In genomic region chr12:78441737-78442453, GRCh38 we compare ENCODE assay signal across 1 cellular context.
TF ChIP-seq lines count a peak whose summit lies in the region.

No MANE protein-coding gene starts in this region.

TF ChIP-seq in IMR-90, 13 proteins besides CTCF, POLR2A, EP300 and RAD21:
- TF ChIP-seq BHLHE40 (IDR thresholded peaks at IDR 0.05; ENCODE audit: low read depth, low read length) (no peak), CEBPB (IDR thresholded peaks at IDR 0.05; ENCODE audit: low read depth, low read length) (no peak), MAFK (IDR thresholded peaks at IDR 0.05; ENCODE audit: low read depth, low read length) (no peak), RFX5 (IDR thresholded peaks at IDR 0.05; ENCODE audit: low read depth, low read length) (no peak), SMC3 (IDR thresholded peaks at IDR 0.05; ENCODE audit: low read depth, low read length) (no peak), CHD1 (IDR thresholded peaks at IDR 0.05; ENCODE audit: low read depth, low read length) (no peak), FOS (IDR thresholded peaks at IDR 0.05; ENCODE audit: low read depth, low read length) (no peak), USF2 (IDR thresholded peaks at IDR 0.05; ENCODE audit: low read depth, low read length) (no peak), RCOR1 (IDR thresholded peaks at IDR 0.05; ENCODE audit: insufficient replicate concordance, low read length) (no peak), NFE2L2 (IDR thresholded peaks at IDR 0.05; ENCODE audit: low read depth, low read length) (no peak), MAZ (IDR thresholded peaks at IDR 0.05; ENCODE audit: borderline replicate concordance, low read depth, low read length) (no peak), MXI1 (IDR thresholded peaks at IDR 0.05; ENCODE audit: borderline replicate concordance, low read depth, low read length) (no peak)
- TF ChIP-seq, protein P1, sequence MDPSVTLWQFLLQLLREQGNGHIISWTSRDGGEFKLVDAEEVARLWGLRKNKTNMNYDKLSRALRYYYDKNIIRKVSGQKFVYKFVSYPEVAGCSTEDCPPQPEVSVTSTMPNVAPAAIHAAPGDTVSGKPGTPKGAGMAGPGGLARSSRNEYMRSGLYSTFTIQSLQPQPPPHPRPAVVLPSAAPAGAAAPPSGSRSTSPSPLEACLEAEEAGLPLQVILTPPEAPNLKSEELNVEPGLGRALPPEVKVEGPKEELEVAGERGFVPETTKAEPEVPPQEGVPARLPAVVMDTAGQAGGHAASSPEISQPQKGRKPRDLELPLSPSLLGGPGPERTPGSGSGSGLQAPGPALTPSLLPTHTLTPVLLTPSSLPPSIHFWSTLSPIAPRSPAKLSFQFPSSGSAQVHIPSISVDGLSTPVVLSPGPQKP (IDR thresholded peaks at IDR 0.05; ENCODE audit: borderline replicate concordance, low read depth, low read length) = no peak
TF ChIP-seq in IMR-90: peak in this region for 0.
